In the genomic region with DNA sequence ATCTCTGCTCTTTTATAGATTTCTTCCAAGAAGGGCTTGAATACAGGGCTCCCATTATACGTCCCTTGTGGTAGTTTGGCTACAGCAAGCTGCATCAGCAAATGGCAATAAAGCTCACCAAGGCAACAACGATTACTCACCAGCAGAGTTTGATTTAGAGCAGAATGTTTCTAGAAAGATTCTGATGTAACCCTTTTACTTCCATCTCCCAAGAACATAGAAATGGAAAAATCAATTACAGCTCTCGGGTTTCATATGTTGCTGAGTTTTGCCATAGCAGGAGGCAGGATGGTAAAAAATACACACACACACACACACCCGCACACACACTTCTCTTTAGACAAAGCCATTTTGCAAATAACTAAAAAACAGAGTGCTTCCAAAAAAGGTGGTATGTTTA, we compare ENCODE assay signal across 1 cellular context.
TF ChIP-seq lines count a peak whose summit lies in the region.

No MANE protein-coding gene starts in this region.

TF ChIP-seq in HEK293, 187 proteins besides CTCF, POLR2A, EP300 and RAD21 (continued from another document):
- no peak for TF ChIP-seq ZNF513 (tag by site-specific recombination; IDR thresholded peaks at IDR 0.05)
- TF ChIP-seq, protein P1, sequence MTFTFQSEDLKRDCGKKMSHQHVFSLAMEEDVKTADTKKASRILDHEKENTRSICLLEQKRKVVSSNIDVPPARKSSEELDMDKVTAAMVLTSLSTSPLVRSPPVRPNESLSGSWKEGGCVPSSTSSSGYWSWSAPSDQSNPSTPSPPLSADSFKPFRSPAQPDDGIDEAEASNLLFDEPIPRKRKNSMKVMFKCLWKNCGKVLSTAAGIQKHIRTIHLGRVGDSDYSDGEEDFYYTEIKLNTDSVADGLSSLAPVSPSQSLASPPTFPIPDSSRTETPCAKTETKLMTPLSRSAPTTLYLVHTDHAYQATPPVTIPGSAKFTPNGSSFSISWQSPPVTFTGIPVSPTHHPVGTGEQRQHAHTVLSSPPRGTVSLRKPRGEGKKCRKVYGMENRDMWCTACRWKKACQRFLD (tag by site-specific recombination; IDR thresholded peaks at IDR 0.05): no peak
- TF ChIP-seq ZNF184 (tag by site-specific recombination; IDR thresholded peaks at IDR 0.05): no peak
- no peak for TF ChIP-seq PBX3 (CRISPR knock-in tag; IDR thresholded peaks at IDR 0.05)
- TF ChIP-seq ZNF621 (tag by site-specific recombination; IDR thresholded peaks at IDR 0.05): no peak
- no peak for TF ChIP-seq SP2 (tag by site-specific recombination; IDR thresholded peaks at IDR 0.05)
- TF ChIP-seq, protein P2, sequence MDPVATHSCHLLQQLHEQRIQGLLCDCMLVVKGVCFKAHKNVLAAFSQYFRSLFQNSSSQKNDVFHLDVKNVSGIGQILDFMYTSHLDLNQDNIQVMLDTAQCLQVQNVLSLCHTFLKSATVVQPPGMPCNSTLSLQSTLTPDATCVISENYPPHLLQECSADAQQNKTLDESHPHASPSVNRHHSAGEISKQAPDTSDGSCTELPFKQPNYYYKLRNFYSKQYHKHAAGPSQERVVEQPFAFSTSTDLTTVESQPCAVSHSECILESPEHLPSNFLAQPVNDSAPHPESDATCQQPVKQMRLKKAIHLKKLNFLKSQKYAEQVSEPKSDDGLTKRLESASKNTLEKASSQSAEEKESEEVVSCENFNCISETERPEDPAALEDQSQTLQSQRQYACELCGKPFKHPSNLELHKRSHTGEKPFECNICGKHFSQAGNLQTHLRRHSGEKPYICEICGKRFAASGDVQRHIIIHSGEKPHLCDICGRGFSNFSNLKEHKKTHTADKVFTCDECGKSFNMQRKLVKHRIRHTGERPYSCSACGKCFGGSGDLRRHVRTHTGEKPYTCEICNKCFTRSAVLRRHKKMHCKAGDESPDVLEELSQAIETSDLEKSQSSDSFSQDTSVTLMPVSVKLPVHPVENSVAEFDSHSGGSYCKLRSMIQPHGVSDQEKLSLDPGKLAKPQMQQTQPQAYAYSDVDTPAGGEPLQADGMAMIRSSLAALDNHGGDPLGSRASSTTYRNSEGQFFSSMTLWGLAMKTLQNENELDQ (tag by site-specific recombination; IDR thresholded peaks at IDR 0.05; ENCODE audit: low read depth): no peak
- TF ChIP-seq ZNF501 (tag by site-specific recombination; IDR thresholded peaks at IDR 0.05): no peak
- TF ChIP-seq ZNF776 (tag by site-specific recombination; IDR thresholded peaks at IDR 0.05; ENCODE audit: borderline replicate concordance): no peak
- TF ChIP-seq SCRT2 (tag by site-specific recombination; IDR thresholded peaks at IDR 0.05): 0 out of 2 replicates have a peak, but pooled peaks have one; percentile 59
- TF ChIP-seq, protein P3, sequence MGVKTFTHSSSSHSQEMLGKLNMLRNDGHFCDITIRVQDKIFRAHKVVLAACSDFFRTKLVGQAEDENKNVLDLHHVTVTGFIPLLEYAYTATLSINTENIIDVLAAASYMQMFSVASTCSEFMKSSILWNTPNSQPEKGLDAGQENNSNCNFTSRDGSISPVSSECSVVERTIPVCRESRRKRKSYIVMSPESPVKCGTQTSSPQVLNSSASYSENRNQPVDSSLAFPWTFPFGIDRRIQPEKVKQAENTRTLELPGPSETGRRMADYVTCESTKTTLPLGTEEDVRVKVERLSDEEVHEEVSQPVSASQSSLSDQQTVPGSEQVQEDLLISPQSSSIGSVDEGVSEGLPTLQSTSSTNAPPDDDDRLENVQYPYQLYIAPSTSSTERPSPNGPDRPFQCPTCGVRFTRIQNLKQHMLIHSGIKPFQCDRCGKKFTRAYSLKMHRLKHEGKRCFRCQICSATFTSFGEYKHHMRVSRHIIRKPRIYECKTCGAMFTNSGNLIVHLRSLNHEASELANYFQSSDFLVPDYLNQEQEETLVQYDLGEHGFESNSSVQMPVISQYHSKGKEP (tag by site-specific recombination; IDR thresholded peaks at IDR 0.05): no peak
- TF ChIP-seq TRIM28 (IDR thresholded peaks at IDR 0.05; ENCODE audit: borderline replicate concordance, low read length): peak; percentile 24; the same call in 1 of the 2 replicates
- no peak for TF ChIP-seq ZBTB7A (tag by site-specific recombination; IDR thresholded peaks at IDR 0.05; ENCODE audit: low read depth)
- TF ChIP-seq ZNF16 (tag by site-specific recombination; IDR thresholded peaks at IDR 0.05; ENCODE audit: low read depth): no peak
- TF ChIP-seq KLF8 (tag by site-specific recombination; IDR thresholded peaks at IDR 0.05): no peak
- no peak for TF ChIP-seq ZNF610 (tag by site-specific recombination; IDR thresholded peaks at IDR 0.05; ENCODE audit: borderline replicate concordance)
- peak; percentile 28; the same call in 1 of the 2 replicates for TF ChIP-seq ZSCAN4 (tag by site-specific recombination; IDR thresholded peaks at IDR 0.05)
- TF ChIP-seq ZNF274 (IDR thresholded peaks at IDR 0.05; ENCODE audit: low read length): no peak
- no peak for TF ChIP-seq ZNF274 (tag by site-specific recombination; IDR thresholded peaks at IDR 0.05; ENCODE audit: borderline replicate concordance)
- TF ChIP-seq ZNF560 (tag by site-specific recombination; IDR thresholded peaks at IDR 0.05; ENCODE audit: borderline replicate concordance): no peak
- TF ChIP-seq FEZF1 (tag by site-specific recombination; IDR thresholded peaks at IDR 0.05): 0 out of 2 replicates have a peak, but pooled peaks have one; percentile 52
- TF ChIP-seq, protein P4, sequence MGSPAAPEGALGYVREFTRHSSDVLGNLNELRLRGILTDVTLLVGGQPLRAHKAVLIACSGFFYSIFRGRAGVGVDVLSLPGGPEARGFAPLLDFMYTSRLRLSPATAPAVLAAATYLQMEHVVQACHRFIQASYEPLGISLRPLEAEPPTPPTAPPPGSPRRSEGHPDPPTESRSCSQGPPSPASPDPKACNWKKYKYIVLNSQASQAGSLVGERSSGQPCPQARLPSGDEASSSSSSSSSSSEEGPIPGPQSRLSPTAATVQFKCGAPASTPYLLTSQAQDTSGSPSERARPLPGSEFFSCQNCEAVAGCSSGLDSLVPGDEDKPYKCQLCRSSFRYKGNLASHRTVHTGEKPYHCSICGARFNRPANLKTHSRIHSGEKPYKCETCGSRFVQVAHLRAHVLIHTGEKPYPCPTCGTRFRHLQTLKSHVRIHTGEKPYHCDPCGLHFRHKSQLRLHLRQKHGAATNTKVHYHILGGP (tag by site-specific recombination; IDR thresholded peaks at IDR 0.05): peak; percentile 98
- no peak for TF ChIP-seq ZNF423 (tag by site-specific recombination; IDR thresholded peaks at IDR 0.05)
- no peak for TF ChIP-seq PRDM6 (tag by site-specific recombination; IDR thresholded peaks at IDR 0.05)
- peak; percentile 66 for TF ChIP-seq ATF2 (tag by site-specific recombination; IDR thresholded peaks at IDR 0.05; ENCODE audit: low read depth)
- TF ChIP-seq HOXA7 (CRISPR knock-in tag; IDR thresholded peaks at IDR 0.05; ENCODE audit: borderline replicate concordance): no peak
- TF ChIP-seq ZNF837 (tag by site-specific recombination; IDR thresholded peaks at IDR 0.05): no peak
- no peak for TF ChIP-seq WT1 (tag by site-specific recombination; IDR thresholded peaks at IDR 0.05)
- no peak for TF ChIP-seq ZNF19 (tag by site-specific recombination; IDR thresholded peaks at IDR 0.05; ENCODE audit: low read depth)
- 0 out of 2 replicates have a peak, but pooled peaks have one; percentile 14 for TF ChIP-seq ZSCAN30 (tag by site-specific recombination; IDR thresholded peaks at IDR 0.05)
- TF ChIP-seq ZNF133 (tag by site-specific recombination; IDR thresholded peaks at IDR 0.05): peak; percentile 96
- no peak for TF ChIP-seq ZNF624 (tag by site-specific recombination; IDR thresholded peaks at IDR 0.05)
- no peak for TF ChIP-seq ZNF600 (tag by site-specific recombination; IDR thresholded peaks at IDR 0.05)
- no peak for TF ChIP-seq ZFP3 (tag by site-specific recombination; IDR thresholded peaks at IDR 0.05; ENCODE audit: low read depth)
- TF ChIP-seq GLIS1 (tag by site-specific recombination; IDR thresholded peaks at IDR 0.05): peak; percentile 24; the same call in 1 of the 2 replicates
- TF ChIP-seq, protein P5, sequence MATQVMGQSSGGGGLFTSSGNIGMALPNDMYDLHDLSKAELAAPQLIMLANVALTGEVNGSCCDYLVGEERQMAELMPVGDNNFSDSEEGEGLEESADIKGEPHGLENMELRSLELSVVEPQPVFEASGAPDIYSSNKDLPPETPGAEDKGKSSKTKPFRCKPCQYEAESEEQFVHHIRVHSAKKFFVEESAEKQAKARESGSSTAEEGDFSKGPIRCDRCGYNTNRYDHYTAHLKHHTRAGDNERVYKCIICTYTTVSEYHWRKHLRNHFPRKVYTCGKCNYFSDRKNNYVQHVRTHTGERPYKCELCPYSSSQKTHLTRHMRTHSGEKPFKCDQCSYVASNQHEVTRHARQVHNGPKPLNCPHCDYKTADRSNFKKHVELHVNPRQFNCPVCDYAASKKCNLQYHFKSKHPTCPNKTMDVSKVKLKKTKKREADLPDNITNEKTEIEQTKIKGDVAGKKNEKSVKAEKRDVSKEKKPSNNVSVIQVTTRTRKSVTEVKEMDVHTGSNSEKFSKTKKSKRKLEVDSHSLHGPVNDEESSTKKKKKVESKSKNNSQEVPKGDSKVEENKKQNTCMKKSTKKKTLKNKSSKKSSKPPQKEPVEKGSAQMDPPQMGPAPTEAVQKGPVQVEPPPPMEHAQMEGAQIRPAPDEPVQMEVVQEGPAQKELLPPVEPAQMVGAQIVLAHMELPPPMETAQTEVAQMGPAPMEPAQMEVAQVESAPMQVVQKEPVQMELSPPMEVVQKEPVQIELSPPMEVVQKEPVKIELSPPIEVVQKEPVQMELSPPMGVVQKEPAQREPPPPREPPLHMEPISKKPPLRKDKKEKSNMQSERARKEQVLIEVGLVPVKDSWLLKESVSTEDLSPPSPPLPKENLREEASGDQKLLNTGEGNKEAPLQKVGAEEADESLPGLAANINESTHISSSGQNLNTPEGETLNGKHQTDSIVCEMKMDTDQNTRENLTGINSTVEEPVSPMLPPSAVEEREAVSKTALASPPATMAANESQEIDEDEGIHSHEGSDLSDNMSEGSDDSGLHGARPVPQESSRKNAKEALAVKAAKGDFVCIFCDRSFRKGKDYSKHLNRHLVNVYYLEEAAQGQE (tag by site-specific recombination; IDR thresholded peaks at IDR 0.05): no peak
